In the genomic region with DNA sequence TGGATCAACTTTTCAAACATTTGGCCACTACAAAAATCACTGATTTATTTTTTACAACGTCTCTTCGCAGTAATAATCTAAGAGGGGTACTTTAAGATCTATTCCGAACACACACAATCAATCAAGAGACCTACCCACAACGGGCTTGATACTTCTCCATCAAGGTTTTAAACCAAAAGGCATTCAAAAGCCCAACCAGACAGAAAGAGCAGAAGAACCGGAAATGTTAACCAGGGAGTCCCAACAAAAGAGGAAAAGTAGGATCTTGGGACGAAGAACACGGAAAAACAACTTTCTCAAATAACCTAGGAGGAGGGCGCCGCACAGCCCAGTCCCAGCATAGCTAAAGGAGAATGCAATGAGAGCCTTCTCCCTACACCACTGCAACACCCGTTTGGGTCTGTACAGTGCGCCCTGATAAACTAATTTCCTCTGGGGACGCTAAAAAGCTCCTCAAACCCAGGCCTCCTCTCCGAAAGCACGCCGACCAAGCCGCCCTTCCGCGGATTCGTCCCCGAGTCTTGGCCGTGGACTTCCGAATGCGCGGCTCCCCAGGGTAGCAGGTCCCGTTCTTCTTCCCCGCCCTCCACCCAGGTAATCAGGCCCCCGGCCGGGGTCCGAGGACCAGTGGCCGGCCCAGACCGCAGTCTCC, we compare ENCODE assay signal across 6 cellular contexts. TPM values are rescaled to one million over a fixed set of nuclear protein-coding genes. Genes with fewer than 3 reads are reported as not detected.
DNase-seq lines count a peak whose midpoint lies in the region; ATAC-seq and TF ChIP-seq lines count a peak whose summit lies in the region.

No MANE protein-coding gene starts in this region.

- CTCF ChIA-PET in activated naive CD4-positive, alpha-beta T cell treated with anti-CD3 and anti-CD28 coated beads for 36 hours (lab: Charles Lee) = interaction anchor here (0.8 to 1.8 kb wide), 3 partner anchors 13 to 46 kb away, joined by 3 to 5 read pairs (median 4); a partner anchor contains a TSS

- H3K27ac Mint-ChIP-seq in activated naive CD4-positive, alpha-beta T cell treated with anti-CD3 and anti-CD28 coated beads for 36 hours = peak overlapping the region; percentile 80

- peaks cover 39% of the 10 kb centered on the region for H3K4me1 Mint-ChIP-seq in activated naive CD4-positive, alpha-beta T cell treated with anti-CD3 and anti-CD28 coated beads for 36 hours (ENCODE audit: low read depth)

- H3K27ac ChIP-seq in C4-2B = peak overlapping the region; percentile 97

- no peaks in the 10 kb centered on the region for H3K27me3 Mint-ChIP-seq in activated naive CD4-positive, alpha-beta T cell treated with anti-CD3 and anti-CD28 coated beads for 36 hours (ENCODE audit: low read depth)

- H3K9me3 Mint-ChIP-seq in activated naive CD4-positive, alpha-beta T cell treated with anti-CD3 and anti-CD28 coated beads for 36 hours = no peaks in the 10 kb centered on the region

- intact Hi-C loops in activated naive CD4-positive, alpha-beta T cell treated with anti-CD3 and anti-CD28 coated beads for 36 hours (cut with micrococcal nuclease) = loop anchor here (1.0 to 5.0 kb wide), 5 partner anchors 38 to 404 kb away; a partner anchor contains a TSS

- peaks cover 33% of the 10 kb centered on the region for H3K36me3 Mint-ChIP-seq in activated naive CD4-positive, alpha-beta T cell treated with anti-CD3 and anti-CD28 coated beads for 36 hours (ENCODE audit: low read depth)

- peak overlapping the region; percentile 91 for H3K4me3 Mint-ChIP-seq in activated naive CD4-positive, alpha-beta T cell treated with anti-CD3 and anti-CD28 coated beads for 36 hours

- ATAC-seq in HG02623 (IDR thresholded peaks at IDR 0.05; ENCODE audit: unreplicated experiment) = peak; percentile 31

- TF ChIP-seq CTCF in C4-2B (conservative IDR thresholded peaks at IDR 0.05) = no peak

- DNase-seq in activated naive CD4-positive, alpha-beta T cell treated with anti-CD3 and anti-CD28 coated beads for 36 hours = peak; percentile 24
- peak; percentile 39 to 40 for DNase-seq in lung microvascular endothelial cell (ENCODE audit: low read depth in 2 of 2)
- no peak for DNase-seq in kidney glomerular epithelial cell (lab: John Stamatoyannopoulos, UW)
- no peak for DNase-seq in 8988T

RNA-seq across cellular contexts. Expression of a gene that starts 0.6 kb away (rescaled TPM):
- total RNA-seq in activated naive CD4-positive, alpha-beta T cell treated with anti-CD3 and anti-CD28 coated beads for 36 hours = 100 to 1,000 TPM; 507 to 553 TPM
- 149 and 152 TPM in 2 replicates for total RNA-seq in lung microvascular endothelial cell

RNA-seq across cellular contexts. Expression of a gene that starts 7.1 kb away (rescaled TPM):
- total RNA-seq in activated naive CD4-positive, alpha-beta T cell treated with anti-CD3 and anti-CD28 coated beads for 36 hours = 1 to 10 TPM; 3.2 to 4.1 TPM
- 2.4 and 2.6 TPM in 2 replicates for total RNA-seq in lung microvascular endothelial cell

RNA-seq across cellular contexts. Expression of a gene that starts 18.7 kb away (rescaled TPM):
- total RNA-seq in activated naive CD4-positive, alpha-beta T cell treated with anti-CD3 and anti-CD28 coated beads for 36 hours = under 1 TPM; 0.27 to 0.45 TPM
- total RNA-seq in lung microvascular endothelial cell = under 0.01 TPM in 2 replicates

RNA-seq across cellular contexts. Expression of a gene that starts 37.0 kb away (rescaled TPM):
- 10 to 100 TPM; 31.3 to 33.2 TPM for total RNA-seq in activated naive CD4-positive, alpha-beta T cell treated with anti-CD3 and anti-CD28 coated beads for 36 hours
- 51.6 and 72.6 TPM in 2 replicates for total RNA-seq in lung microvascular endothelial cell

RNA-seq across cellular contexts. Expression of a gene that starts 45.2 kb away (rescaled TPM):
- total RNA-seq in activated naive CD4-positive, alpha-beta T cell treated with anti-CD3 and anti-CD28 coated beads for 36 hours = not detected
- not detected in 2 replicates for total RNA-seq in lung microvascular endothelial cell

Comparison
In these comparisons a context has a peak if more than half of its experiments do, and no peak if none do; other contexts are left out.
1. DNase-seq: peak in activated naive CD4-positive, alpha-beta T cell treated with anti-CD3 and anti-CD28 coated beads for 36 hours (single experiment) and lung microvascular endothelial cell (2 of 2); none in kidney glomerular epithelial cell (single experiment) and 8988T (single experiment).